8 cellular contexts compared by ENCODE assay signal in genomic region chr16:58500329-58501241, GRCh38. TPM values are rescaled to one million over a fixed set of nuclear protein-coding genes. Genes with fewer than 3 reads are reported as not detected.
DNase-seq lines count a peak whose midpoint lies in the region; ATAC-seq lines count a peak whose summit lies in the region.

No MANE protein-coding gene starts in this region.

- DNase-seq in activated effector memory CD4-positive, alpha-beta T cell treated with anti-CD3 and anti-CD28 coated beads, Interleukin-2, amount 50 U/mL, for 16 hours: peak; percentile 61
- DNase-seq in activated effector memory CD4-positive, alpha-beta T cell treated with Interleukin-2 at 50 U/mL for 16 hours: no peak
- DNase-seq in activated naive CD8-positive, alpha-beta T cell treated with anti-CD3 and anti-CD28 coated beads, Interleukin-2, amount 10 ng/mL, durations not matched to agents 7 days and 5 days: no peak

- ATAC-seq in activated naive CD8-positive, alpha-beta T cell treated with anti-CD3 and anti-CD28 coated beads, Interleukin-2, amount 10 ng/mL, durations not matched to agents 7 days and 5 days (ENCODE audit: low read depth): no peak
- no peak for ATAC-seq in GM21360 (IDR thresholded peaks at IDR 0.05; ENCODE audit: unreplicated experiment)
- no peak for ATAC-seq in HG03108 (IDR thresholded peaks at IDR 0.05; ENCODE audit: unreplicated experiment)
- no peak for ATAC-seq in HG03442 (IDR thresholded peaks at IDR 0.05; ENCODE audit: unreplicated experiment)

- H3K9me3 Mint-ChIP-seq in activated naive CD8-positive, alpha-beta T cell treated with anti-CD3 and anti-CD28 coated beads, Interleukin-2, amount 10 ng/mL, durations not matched to agents 7 days and 5 days: no peaks in the 10 kb centered on the region
- no peaks in the 10 kb centered on the region for H3K9me3 Mint-ChIP-seq in stimulated activated naive CD8-positive, alpha-beta T cell treated with anti-CD3 and anti-CD28 coated beads, Interleukin-15, Interleukin-2, amounts not matched to agents 100 ng/mL and 50 ng/mL, for 24 hours

- no peaks in the 10 kb centered on the region for H3K36me3 Mint-ChIP-seq in activated naive CD8-positive, alpha-beta T cell treated with anti-CD3 and anti-CD28 coated beads, Interleukin-2, amount 10 ng/mL, durations not matched to agents 7 days and 5 days
- H3K36me3 Mint-ChIP-seq in stimulated activated naive CD8-positive, alpha-beta T cell treated with anti-CD3 and anti-CD28 coated beads, Interleukin-15, Interleukin-2, amounts not matched to agents 100 ng/mL and 50 ng/mL, for 24 hours (ENCODE audit: low read depth): no peaks in the 10 kb centered on the region

- H3K27me3 Mint-ChIP-seq in activated naive CD8-positive, alpha-beta T cell treated with anti-CD3 and anti-CD28 coated beads, Interleukin-2, amount 10 ng/mL, durations not matched to agents 7 days and 5 days: peaks cover 3% of the 10 kb centered on the region
- peaks cover 18% of the 10 kb centered on the region for H3K27me3 Mint-ChIP-seq in stimulated activated naive CD8-positive, alpha-beta T cell treated with anti-CD3 and anti-CD28 coated beads, Interleukin-15, Interleukin-2, amounts not matched to agents 100 ng/mL and 50 ng/mL, for 24 hours

- H3K4me3 ChIP-seq in iPS-20b (ENCODE audit: low read length): peak overlapping the region; percentile 78

- peaks cover 7% of the 10 kb centered on the region for H3K4me1 Mint-ChIP-seq in activated naive CD8-positive, alpha-beta T cell treated with anti-CD3 and anti-CD28 coated beads, Interleukin-2, amount 10 ng/mL, durations not matched to agents 7 days and 5 days
- H3K4me1 Mint-ChIP-seq in stimulated activated naive CD8-positive, alpha-beta T cell treated with anti-CD3 and anti-CD28 coated beads, Interleukin-15, Interleukin-2, amounts not matched to agents 100 ng/mL and 50 ng/mL, for 24 hours (ENCODE audit: low read depth): peaks cover 11% of the 10 kb centered on the region

- H3K27ac ChIP-seq in iPS-20b (ENCODE audit: low read length): no peak overlapping the region

- H3K4me1 ChIP-seq in iPS-20b (ENCODE audit: insufficient read depth, low read length): peaks cover under 1% of the 10 kb centered on the region; the same call in 1 of the 2 replicates

- H3K9ac ChIP-seq in iPS-20b (ENCODE audit: low read depth, low read length): peak overlapping the region; percentile 77; the same call in 1 of the 2 replicates

- H3K27ac Mint-ChIP-seq in activated naive CD8-positive, alpha-beta T cell treated with anti-CD3 and anti-CD28 coated beads, Interleukin-2, amount 10 ng/mL, durations not matched to agents 7 days and 5 days: no peak overlapping the region
- no peak overlapping the region for H3K27ac Mint-ChIP-seq in stimulated activated naive CD8-positive, alpha-beta T cell treated with anti-CD3 and anti-CD28 coated beads, Interleukin-15, Interleukin-2, amounts not matched to agents 100 ng/mL and 50 ng/mL, for 24 hours

- H3K9me3 ChIP-seq in iPS-20b (ENCODE audit: insufficient read depth, low read depth, low read length): no peaks in the 10 kb centered on the region

- H3K4me3 Mint-ChIP-seq in activated naive CD8-positive, alpha-beta T cell treated with anti-CD3 and anti-CD28 coated beads, Interleukin-2, amount 10 ng/mL, durations not matched to agents 7 days and 5 days: peak overlapping the region; percentile 79
- H3K4me3 Mint-ChIP-seq in stimulated activated naive CD8-positive, alpha-beta T cell treated with anti-CD3 and anti-CD28 coated beads, Interleukin-15, Interleukin-2, amounts not matched to agents 100 ng/mL and 50 ng/mL, for 24 hours: peak overlapping the region; percentile 73

- H3K27me3 ChIP-seq in iPS-20b (ENCODE audit: insufficient read depth, low read length): peaks cover 62% of the 10 kb centered on the region

- POLR2A ChIA-PET in activated naive CD8-positive, alpha-beta T cell treated with anti-CD3 and anti-CD28 coated beads, Interleukin-2, amount 10 ng/mL, durations not matched to agents 7 days and 5 days (lab: Charles Lee): interaction anchor here (0.5 kb wide), 1 partner anchor 371 kb away, joined by 3 read pairs; the partner anchor contains the start of gene CFAP20

- no peaks in the 10 kb centered on the region for H3K36me3 ChIP-seq in iPS-20b (ENCODE audit: insufficient read depth, low read depth, low read length)

RNA-seq across cellular contexts. Expression of gene NDRG4, which starts 0.6 kb away (rescaled TPM):
- 1 to 10 TPM; 3.2 to 4.1 TPM for total RNA-seq in activated naive CD8-positive, alpha-beta T cell treated with anti-CD3 and anti-CD28 coated beads, Interleukin-2, amount 10 ng/mL, durations not matched to agents 7 days and 5 days

RNA-seq across cellular contexts. Expression of gene SETD6, which starts 14.7 kb away (rescaled TPM):
- total RNA-seq in activated naive CD8-positive, alpha-beta T cell treated with anti-CD3 and anti-CD28 coated beads, Interleukin-2, amount 10 ng/mL, durations not matched to agents 7 days and 5 days: 10 to 100 TPM; 19.1 to 23.5 TPM
